1 cellular context compared by ENCODE assay signal in genomic region chr19:41774515-41774980, GRCh38.
TF ChIP-seq lines count a peak whose summit lies in the region.

No MANE protein-coding gene starts in this region.

TF ChIP-seq in HEK293, 187 proteins besides CTCF, POLR2A, EP300 and RAD21 (continued from another document):
- TF ChIP-seq, protein P1, sequence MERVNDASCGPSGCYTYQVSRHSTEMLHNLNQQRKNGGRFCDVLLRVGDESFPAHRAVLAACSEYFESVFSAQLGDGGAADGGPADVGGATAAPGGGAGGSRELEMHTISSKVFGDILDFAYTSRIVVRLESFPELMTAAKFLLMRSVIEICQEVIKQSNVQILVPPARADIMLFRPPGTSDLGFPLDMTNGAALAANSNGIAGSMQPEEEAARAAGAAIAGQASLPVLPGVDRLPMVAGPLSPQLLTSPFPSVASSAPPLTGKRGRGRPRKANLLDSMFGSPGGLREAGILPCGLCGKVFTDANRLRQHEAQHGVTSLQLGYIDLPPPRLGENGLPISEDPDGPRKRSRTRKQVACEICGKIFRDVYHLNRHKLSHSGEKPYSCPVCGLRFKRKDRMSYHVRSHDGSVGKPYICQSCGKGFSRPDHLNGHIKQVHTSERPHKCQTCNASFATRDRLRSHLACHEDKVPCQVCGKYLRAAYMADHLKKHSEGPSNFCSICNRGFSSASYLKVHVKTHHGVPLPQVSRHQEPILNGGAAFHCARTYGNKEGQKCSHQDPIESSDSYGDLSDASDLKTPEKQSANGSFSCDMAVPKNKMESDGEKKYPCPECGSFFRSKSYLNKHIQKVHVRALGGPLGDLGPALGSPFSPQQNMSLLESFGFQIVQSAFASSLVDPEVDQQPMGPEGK (tag by site-specific recombination; IDR thresholded peaks at IDR 0.05): no peak
- TF ChIP-seq ZNF433 (tag by site-specific recombination; IDR thresholded peaks at IDR 0.05; ENCODE audit: low read depth): no peak
- no peak for TF ChIP-seq ZNF792 (tag by site-specific recombination; IDR thresholded peaks at IDR 0.05)
- TF ChIP-seq, protein P2, sequence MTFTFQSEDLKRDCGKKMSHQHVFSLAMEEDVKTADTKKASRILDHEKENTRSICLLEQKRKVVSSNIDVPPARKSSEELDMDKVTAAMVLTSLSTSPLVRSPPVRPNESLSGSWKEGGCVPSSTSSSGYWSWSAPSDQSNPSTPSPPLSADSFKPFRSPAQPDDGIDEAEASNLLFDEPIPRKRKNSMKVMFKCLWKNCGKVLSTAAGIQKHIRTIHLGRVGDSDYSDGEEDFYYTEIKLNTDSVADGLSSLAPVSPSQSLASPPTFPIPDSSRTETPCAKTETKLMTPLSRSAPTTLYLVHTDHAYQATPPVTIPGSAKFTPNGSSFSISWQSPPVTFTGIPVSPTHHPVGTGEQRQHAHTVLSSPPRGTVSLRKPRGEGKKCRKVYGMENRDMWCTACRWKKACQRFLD (tag by site-specific recombination; IDR thresholded peaks at IDR 0.05): no peak
- no peak for TF ChIP-seq ZNF24 (tag by site-specific recombination; IDR thresholded peaks at IDR 0.05)
- no peak for TF ChIP-seq ZNF768 (tag by site-specific recombination; IDR thresholded peaks at IDR 0.05)
